30 cellular contexts compared by ENCODE assay signal in genomic region chr18:68928762-68929675, GRCh38.
"Had no signal": no experiment of that assay in that cellular context is flagged by ENCODE, and none has a peak within 500 bp of the region (broad histone marks: within the 10 kb centered on the region; RNA-seq: fewer than 3 reads in every experiment).

No MANE protein-coding gene starts in this region.

- H3K9me3 ChIP-seq: ascending aorta, colonic mucosa, gastroesophageal sphincter, lower lobe of right lung, stomach, tibial artery, upper lobe of right lung had no signal

- H3K4me1 Mint-ChIP-seq: activated naive CD4-positive, alpha-beta T cell treated with anti-CD3 and anti-CD28 coated beads, Interleukin-2, amount 10 ng/mL, durations not matched to agents 7 days and 5 days; activated naive CD8-positive, alpha-beta T cell treated with anti-CD3 and anti-CD28 coated beads, Interleukin-2, amount 10 ng/mL, durations not matched to agents 7 days and 5 days; brain; natural killer cell; stimulated activated naive B cell treated with anti-CD40 and anti-IgM and Interleukin-4, amounts not matched to agents 10 μg/mL and 1 μg/mL and 100 μg/mL, for 72 hours had no signal

- ATAC-seq: effector memory CD8-positive, alpha-beta T cell; gastroesophageal sphincter; left lobe of liver; lower lobe of right lung; natural killer cell; right cardiac atrium; stimulated activated naive B cell treated with anti-CD40 and anti-IgM and Interleukin-4, amounts not matched to agents 10 μg/mL and 1 μg/mL and 100 μg/mL, for 72 hours; upper lobe of right lung had no signal

- H3K27me3 Mint-ChIP-seq: activated naive CD4-positive, alpha-beta T cell treated with anti-CD3 and anti-CD28 coated beads, Interleukin-2, amount 10 ng/mL, durations not matched to agents 7 days and 5 days; activated naive CD8-positive, alpha-beta T cell treated with anti-CD3 and anti-CD28 coated beads, Interleukin-2, amount 10 ng/mL, durations not matched to agents 7 days and 5 days; brain; effector memory CD8-positive, alpha-beta T cell; stimulated activated naive B cell treated with anti-CD40 and anti-IgM and Interleukin-4, amounts not matched to agents 10 μg/mL and 1 μg/mL and 100 μg/mL, for 72 hours had no signal

- H3K36me3 Mint-ChIP-seq: activated naive CD4-positive, alpha-beta T cell treated with anti-CD3 and anti-CD28 coated beads, Interleukin-2, amount 10 ng/mL, durations not matched to agents 7 days and 5 days; activated naive CD8-positive, alpha-beta T cell treated with anti-CD3 and anti-CD28 coated beads, Interleukin-2, amount 10 ng/mL, durations not matched to agents 7 days and 5 days; brain; natural killer cell; stimulated activated naive B cell treated with anti-CD40 and anti-IgM and Interleukin-4, amounts not matched to agents 10 μg/mL and 1 μg/mL and 100 μg/mL, for 72 hours had no signal

- H3K4me3 Mint-ChIP-seq: activated naive CD4-positive, alpha-beta T cell treated with anti-CD3 and anti-CD28 coated beads, Interleukin-2, amount 10 ng/mL, durations not matched to agents 7 days and 5 days; activated naive CD8-positive, alpha-beta T cell treated with anti-CD3 and anti-CD28 coated beads, Interleukin-2, amount 10 ng/mL, durations not matched to agents 7 days and 5 days; activated T-helper 1 cell treated with anti-CD3 and anti-CD28 coated beads, Interleukin-12 subunit alpha, Interleukin-12 subunit beta, Interleukin-2, Interleukin-4 antibody, amounts not matched to agents 30 ng/mL and 10 ng/mL and 1 ng/mL, durations not matched to agents 14 hours and 24 hours and 36 hours; brain; effector memory CD8-positive, alpha-beta T cell; natural killer cell; stimulated activated naive B cell treated with anti-CD40 and anti-IgM and Interleukin-4, amounts not matched to agents 10 μg/mL and 1 μg/mL and 100 μg/mL, for 72 hours; T-helper 2 cell treated with Interferon-gamma antibody and Interleukin-4, amounts not matched to agents 5 μg/mL and 100 μg/mL, for 36 hours had no signal

- H3K27me3 ChIP-seq: ascending aorta, cardiac muscle cell, colonic mucosa, dorsolateral prefrontal cortex, gastroesophageal sphincter, hepatocyte, stomach, tibial artery, upper lobe of right lung had no signal

- H3K4me3 ChIP-seq: ascending aorta, cardiac muscle cell, colonic mucosa, dorsolateral prefrontal cortex, gastroesophageal sphincter, hepatocyte, lower lobe of right lung, stomach, tibial artery, upper lobe of right lung had no signal

- H3K9me3 Mint-ChIP-seq: activated naive CD4-positive, alpha-beta T cell treated with anti-CD3 and anti-CD28 coated beads, Interleukin-2, amount 10 ng/mL, durations not matched to agents 7 days and 5 days; activated naive CD8-positive, alpha-beta T cell treated with anti-CD3 and anti-CD28 coated beads, Interleukin-2, amount 10 ng/mL, durations not matched to agents 7 days and 5 days; activated T-helper 1 cell treated with anti-CD3 and anti-CD28 coated beads, Interleukin-12 subunit alpha, Interleukin-12 subunit beta, Interleukin-2, Interleukin-4 antibody, amounts not matched to agents 30 ng/mL and 10 ng/mL and 1 ng/mL, durations not matched to agents 14 hours and 24 hours and 36 hours; brain; effector memory CD8-positive, alpha-beta T cell; stimulated activated naive B cell treated with anti-CD40 and anti-IgM and Interleukin-4, amounts not matched to agents 10 μg/mL and 1 μg/mL and 100 μg/mL, for 72 hours; T-helper 2 cell treated with Interferon-gamma antibody and Interleukin-4, amounts not matched to agents 5 μg/mL and 100 μg/mL, for 36 hours had no signal

- H3K27ac Mint-ChIP-seq: activated naive CD4-positive, alpha-beta T cell treated with anti-CD3 and anti-CD28 coated beads, Interleukin-2, amount 10 ng/mL, durations not matched to agents 7 days and 5 days; activated naive CD8-positive, alpha-beta T cell treated with anti-CD3 and anti-CD28 coated beads, Interleukin-2, amount 10 ng/mL, durations not matched to agents 7 days and 5 days; activated T-helper 1 cell treated with anti-CD3 and anti-CD28 coated beads, Interleukin-12 subunit alpha, Interleukin-12 subunit beta, Interleukin-2, Interleukin-4 antibody, amounts not matched to agents 30 ng/mL and 10 ng/mL and 1 ng/mL, durations not matched to agents 14 hours and 24 hours and 36 hours; brain; effector memory CD8-positive, alpha-beta T cell; natural killer cell; stimulated activated naive B cell treated with anti-CD40 and anti-IgM and Interleukin-4, amounts not matched to agents 10 μg/mL and 1 μg/mL and 100 μg/mL, for 72 hours; T-helper 2 cell treated with Interferon-gamma antibody and Interleukin-4, amounts not matched to agents 5 μg/mL and 100 μg/mL, for 36 hours had no signal

- H3K27ac ChIP-seq: ascending aorta, cardiac muscle cell, colonic mucosa, dorsolateral prefrontal cortex, gastroesophageal sphincter, hepatocyte, lower lobe of right lung, stomach, tibial artery, upper lobe of right lung had no signal

- H3K36me3 ChIP-seq: ascending aorta, cardiac muscle cell, colonic mucosa, gastroesophageal sphincter, lower lobe of right lung, stomach, tibial artery, upper lobe of right lung had no signal

- DNase-seq: activated CD4-positive, alpha-beta T cell treated with anti-CD3 and anti-CD28 coated beads for 4 hours; activated CD4-positive, alpha-beta T cell treated with anti-CD3 and anti-CD28 coated beads, Interleukin-2, amount 50 U/mL, for 4 hours; activated CD4-positive, CD25-positive, alpha-beta regulatory T cell; activated CD8-positive, alpha-beta memory T cell treated with anti-CD3 and anti-CD28 coated beads for 24 hours; activated effector memory CD4-positive, alpha-beta T cell treated with anti-CD3 and anti-CD28 coated beads, Interleukin-2, amount 50 U/mL, for 16 hours; activated naive CD4-positive, alpha-beta T cell treated with anti-CD3 and anti-CD28 coated beads, Interleukin-2, amount 10 ng/mL, durations not matched to agents 7 days and 5 days; activated naive CD8-positive, alpha-beta T cell treated with anti-CD3 and anti-CD28 coated beads, Interleukin-2, amount 10 ng/mL, durations not matched to agents 7 days and 5 days; cerebellar nuclear complex; colonic mucosa; dorsolateral prefrontal cortex; effector memory CD8-positive, alpha-beta T cell; lower lobe of right lung; mesenchymal stem cell; natural killer cell; right cardiac atrium; stimulated activated CD4-positive, alpha-beta T cell treated with anti-CD3 and anti-CD28 coated beads, Interleukin-15, amount 100 ng/mL, for 24 hours; stimulated activated CD4-positive, alpha-beta T cell treated with anti-CD3 and anti-CD28 coated beads, Interleukin-2, amount 100 ng/mL, for 24 hours; stimulated activated naive B cell treated with anti-CD40 and anti-IgM and Interleukin-4, amounts not matched to agents 10 μg/mL and 1 μg/mL and 100 μg/mL, for 72 hours; stomach; T-helper 1 cell; tibial artery; upper lobe of right lung had no signal

- H3K4me1 ChIP-seq: ascending aorta, colonic mucosa, gastroesophageal sphincter, lower lobe of right lung, stomach, tibial artery, upper lobe of right lung had no signal
